Comparison of ENCODE assay signal across 8 cellular contexts in the genomic region with DNA sequence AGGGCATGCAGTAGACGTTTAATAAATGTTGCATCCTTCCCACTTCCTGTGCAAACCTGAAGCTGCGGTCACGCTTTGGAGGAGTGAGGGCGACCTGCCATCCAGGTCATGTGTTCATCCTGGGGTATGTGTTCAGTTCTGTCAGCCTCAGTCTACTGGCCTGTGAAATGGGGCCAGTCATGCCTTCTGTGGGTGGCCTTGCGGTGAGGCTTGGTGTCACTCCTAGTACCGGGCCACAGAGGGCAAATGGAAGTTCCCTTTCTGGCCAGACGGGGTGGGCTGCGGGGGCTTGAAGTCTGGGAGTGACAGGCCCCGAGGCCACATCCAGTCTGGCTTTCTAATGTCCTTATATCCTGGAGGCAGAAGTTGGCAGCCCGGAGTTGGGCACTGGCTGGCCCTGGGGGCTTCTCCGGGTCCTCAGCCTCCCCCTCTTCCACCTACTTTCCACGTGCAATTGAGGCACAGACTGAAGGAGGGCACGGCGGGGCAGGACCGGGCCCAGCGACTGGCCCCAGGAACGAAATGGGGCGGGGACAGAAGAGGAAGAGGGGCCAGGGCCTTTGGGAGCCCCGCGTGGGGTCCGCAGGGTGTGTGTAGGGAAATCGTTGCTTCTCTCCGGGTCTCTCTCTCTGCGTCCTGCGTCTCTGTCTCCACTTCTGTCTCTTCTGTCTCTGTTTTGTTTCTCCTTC. TPM values are rescaled to one million over a fixed set of nuclear protein-coding genes. Genes with fewer than 3 reads are reported as not detected.
DNase-seq lines count a peak whose midpoint lies in the region; ATAC-seq and TF ChIP-seq lines count a peak whose summit lies in the region.

No MANE protein-coding gene starts in this region.

- peaks cover 3% of the 10 kb centered on the region for H3K27me3 ChIP-seq in AG04450 (ENCODE audit: control insufficient read depth, insufficient read depth, low read length)

- DNase-seq in AG04450 (ENCODE audit: low read depth, low spot score) (no peak), islet precursor cell (peak; percentile 49), HT-29 (ENCODE audit: low spot score) (no peak), OCI-M2 (lab: John Stamatoyannopoulos, UW; ENCODE audit: unreplicated experiment) (no peak)
- peak; percentile 52 for DNase-seq in activated naive CD4-positive, alpha-beta T cell treated with anti-CD3 and anti-CD28 coated beads, Interleukin-2, amount 10 ng/mL, durations not matched to agents 7 days and 5 days

- H3K27me3 Mint-ChIP-seq in activated naive CD4-positive, alpha-beta T cell treated with anti-CD3 and anti-CD28 coated beads, Interleukin-2, amount 10 ng/mL, durations not matched to agents 7 days and 5 days, result peaks cover 74% of the 10 kb centered on the region
- peaks cover 22% of the 10 kb centered on the region for H3K27me3 Mint-ChIP-seq in stimulated activated naive CD8-positive, alpha-beta T cell treated with anti-CD3 and anti-CD28 coated beads, Interleukin-15, Interleukin-2, amounts not matched to agents 100 ng/mL and 50 ng/mL, for 24 hours

- H3K9me3 ChIP-seq in AG04450 (ENCODE audit: control insufficient read depth, insufficient read depth, low read length), result peaks cover 9% of the 10 kb centered on the region; the same call in 1 of the 2 replicates
- H3K9me3 ChIP-seq in HEK293 (ENCODE audit: control insufficient read depth, insufficient read depth, low read depth, low read length), result no peaks in the 10 kb centered on the region

- peak overlapping the region; percentile 72 for H3K4me3 Mint-ChIP-seq in activated naive CD4-positive, alpha-beta T cell treated with anti-CD3 and anti-CD28 coated beads, Interleukin-2, amount 10 ng/mL, durations not matched to agents 7 days and 5 days
- peak overlapping the region; percentile 83 for H3K4me3 Mint-ChIP-seq in stimulated activated naive CD8-positive, alpha-beta T cell treated with anti-CD3 and anti-CD28 coated beads, Interleukin-15, Interleukin-2, amounts not matched to agents 100 ng/mL and 50 ng/mL, for 24 hours

- TF ChIP-seq CTCF in AG04450 (IDR thresholded peaks at IDR 0.05; ENCODE audit: low read depth, low read length) (peak; percentile 13; the same call in 1 of the 2 replicates), HEK293 (tag by site-specific recombination; IDR thresholded peaks at IDR 0.05) (no peak)

- H3K9me3 Mint-ChIP-seq in activated naive CD4-positive, alpha-beta T cell treated with anti-CD3 and anti-CD28 coated beads, Interleukin-2, amount 10 ng/mL, durations not matched to agents 7 days and 5 days, result no peaks in the 10 kb centered on the region
- no peaks in the 10 kb centered on the region for H3K9me3 Mint-ChIP-seq in stimulated activated naive CD8-positive, alpha-beta T cell treated with anti-CD3 and anti-CD28 coated beads, Interleukin-15, Interleukin-2, amounts not matched to agents 100 ng/mL and 50 ng/mL, for 24 hours

- CTCF ChIA-PET in AG04450 (lab: Charles Lee), result interaction anchor here (0.6 kb wide), 1 partner anchor 66 kb away, joined by 3 read pairs; no protein-coding TSS in a partner anchor
- CTCF ChIA-PET in HEK293 (lab: Yijun Ruan, JAX), result interaction anchor here (8.3 kb wide), 1 partner anchor 15 kb away, joined by 71 read pairs; no protein-coding TSS in a partner anchor
- CTCF ChIA-PET in activated naive CD4-positive, alpha-beta T cell treated with anti-CD3 and anti-CD28 coated beads, Interleukin-2, amount 10 ng/mL, durations not matched to agents 7 days and 5 days (lab: Charles Lee), result interaction anchor here (5.9 kb wide), 1 partner anchor 15 kb away, joined by 47 read pairs; no protein-coding TSS in a partner anchor

- H3K4me1 ChIP-seq in HEK293 (ENCODE audit: control insufficient read depth, insufficient read depth, low read length), result no peaks in the 10 kb centered on the region

- POLR2A ChIA-PET in AG04450 (lab: Yijun Ruan, JAX), result interaction anchor here (0.6 to 1.5 kb wide), 4 partner anchors 11 to 108 kb away, joined by 4 read pairs; a partner anchor contains a TSS
- POLR2A ChIA-PET in HEK293 (lab: Yijun Ruan, JAX), result interaction anchor here (0.6 kb wide), 1 partner anchor 8 kb away, joined by 9 read pairs; no protein-coding TSS in a partner anchor

- H3K4me1 Mint-ChIP-seq in activated naive CD4-positive, alpha-beta T cell treated with anti-CD3 and anti-CD28 coated beads, Interleukin-2, amount 10 ng/mL, durations not matched to agents 7 days and 5 days, result peaks cover 77% of the 10 kb centered on the region
- peaks cover 78% of the 10 kb centered on the region for H3K4me1 Mint-ChIP-seq in stimulated activated naive CD8-positive, alpha-beta T cell treated with anti-CD3 and anti-CD28 coated beads, Interleukin-15, Interleukin-2, amounts not matched to agents 100 ng/mL and 50 ng/mL, for 24 hours (ENCODE audit: low read depth)

- H3K27ac Mint-ChIP-seq in activated naive CD4-positive, alpha-beta T cell treated with anti-CD3 and anti-CD28 coated beads, Interleukin-2, amount 10 ng/mL, durations not matched to agents 7 days and 5 days, result peak overlapping the region; percentile 60
- H3K27ac Mint-ChIP-seq in stimulated activated naive CD8-positive, alpha-beta T cell treated with anti-CD3 and anti-CD28 coated beads, Interleukin-15, Interleukin-2, amounts not matched to agents 100 ng/mL and 50 ng/mL, for 24 hours, result peak overlapping the region; percentile 92

- H3K4me3 ChIP-seq in AG04450 (ENCODE audit: low read depth, low read length) (peak overlapping the region; percentile 68), HEK293 (ENCODE audit: low read depth, low read length) (peak overlapping the region; percentile 19)

- no peak for ATAC-seq in HG03045 (IDR thresholded peaks at IDR 0.05; ENCODE audit: unreplicated experiment)

- H3K27ac ChIP-seq in AG04450 (ENCODE audit: low read depth, low read length) (no peak overlapping the region), HEK293 (ENCODE audit: extremely low read depth, low read depth, low read length) (no peak overlapping the region)

- H3K36me3 Mint-ChIP-seq in activated naive CD4-positive, alpha-beta T cell treated with anti-CD3 and anti-CD28 coated beads, Interleukin-2, amount 10 ng/mL, durations not matched to agents 7 days and 5 days, result peaks cover 30% of the 10 kb centered on the region
- peaks cover 9% of the 10 kb centered on the region for H3K36me3 Mint-ChIP-seq in stimulated activated naive CD8-positive, alpha-beta T cell treated with anti-CD3 and anti-CD28 coated beads, Interleukin-15, Interleukin-2, amounts not matched to agents 100 ng/mL and 50 ng/mL, for 24 hours (ENCODE audit: low read depth)

- H3K36me3 ChIP-seq in HEK293 (ENCODE audit: control insufficient read depth in 2 of 2, insufficient read depth in 1 of 2, low read length in 2 of 2), result no peaks in the 10 kb centered on the region

TF ChIP-seq in HEK293, 187 proteins besides CTCF, POLR2A, EP300 and RAD21:
- TF ChIP-seq ZNF768 (tag by site-specific recombination; IDR thresholded peaks at IDR 0.05), result no peak
- TF ChIP-seq ZNF629 (tag by site-specific recombination; IDR thresholded peaks at IDR 0.05), result no peak
- TF ChIP-seq, protein P1, sequence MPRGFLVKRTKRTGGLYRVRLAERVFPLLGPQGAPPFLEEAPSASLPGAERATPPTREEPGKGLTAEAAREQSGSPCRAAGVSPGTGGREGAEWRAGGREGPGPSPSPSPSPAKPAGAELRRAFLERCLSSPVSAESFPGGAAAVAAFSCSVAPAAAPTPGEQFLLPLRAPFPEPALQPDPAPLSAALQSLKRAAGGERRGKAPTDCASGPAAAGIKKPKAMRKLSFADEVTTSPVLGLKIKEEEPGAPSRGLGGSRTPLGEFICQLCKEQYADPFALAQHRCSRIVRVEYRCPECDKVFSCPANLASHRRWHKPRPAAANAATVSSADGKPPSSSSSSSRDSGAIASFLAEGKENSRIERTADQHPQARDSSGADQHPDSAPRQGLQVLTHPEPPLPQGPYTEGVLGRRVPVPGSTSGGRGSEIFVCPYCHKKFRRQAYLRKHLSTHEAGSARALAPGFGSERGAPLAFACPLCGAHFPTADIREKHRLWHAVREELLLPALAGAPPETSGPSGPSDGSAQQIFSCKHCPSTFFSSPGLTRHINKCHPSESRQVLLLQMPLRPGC (tag by site-specific recombination; IDR thresholded peaks at IDR 0.05), result 0 out of 2 replicates have a peak, but pooled peaks have one; percentile 23
- TF ChIP-seq ZNF426 (tag by site-specific recombination; IDR thresholded peaks at IDR 0.05), result no peak
- TF ChIP-seq, protein P2, sequence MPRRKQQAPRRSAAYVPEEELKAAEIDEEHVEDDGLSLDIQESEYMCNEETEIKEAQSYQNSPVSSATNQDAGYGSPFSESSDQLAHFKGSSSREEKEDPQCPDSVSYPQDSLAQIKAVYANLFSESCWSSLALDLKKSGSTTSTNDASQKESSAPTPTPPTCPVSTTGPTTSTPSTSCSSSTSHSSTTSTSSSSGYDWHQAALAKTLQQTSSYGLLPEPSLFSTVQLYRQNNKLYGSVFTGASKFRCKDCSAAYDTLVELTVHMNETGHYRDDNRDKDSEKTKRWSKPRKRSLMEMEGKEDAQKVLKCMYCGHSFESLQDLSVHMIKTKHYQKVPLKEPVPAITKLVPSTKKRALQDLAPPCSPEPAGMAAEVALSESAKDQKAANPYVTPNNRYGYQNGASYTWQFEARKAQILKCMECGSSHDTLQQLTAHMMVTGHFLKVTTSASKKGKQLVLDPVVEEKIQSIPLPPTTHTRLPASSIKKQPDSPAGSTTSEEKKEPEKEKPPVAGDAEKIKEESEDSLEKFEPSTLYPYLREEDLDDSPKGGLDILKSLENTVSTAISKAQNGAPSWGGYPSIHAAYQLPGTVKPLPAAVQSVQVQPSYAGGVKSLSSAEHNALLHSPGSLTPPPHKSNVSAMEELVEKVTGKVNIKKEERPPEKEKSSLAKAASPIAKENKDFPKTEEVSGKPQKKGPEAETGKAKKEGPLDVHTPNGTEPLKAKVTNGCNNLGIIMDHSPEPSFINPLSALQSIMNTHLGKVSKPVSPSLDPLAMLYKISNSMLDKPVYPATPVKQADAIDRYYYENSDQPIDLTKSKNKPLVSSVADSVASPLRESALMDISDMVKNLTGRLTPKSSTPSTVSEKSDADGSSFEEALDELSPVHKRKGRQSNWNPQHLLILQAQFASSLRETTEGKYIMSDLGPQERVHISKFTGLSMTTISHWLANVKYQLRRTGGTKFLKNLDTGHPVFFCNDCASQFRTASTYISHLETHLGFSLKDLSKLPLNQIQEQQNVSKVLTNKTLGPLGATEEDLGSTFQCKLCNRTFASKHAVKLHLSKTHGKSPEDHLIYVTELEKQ (tag by site-specific recombination; IDR thresholded peaks at IDR 0.05; ENCODE audit: borderline replicate concordance), result no peak
TF ChIP-seq in HEK293: peak in this region for 1.

RNA-seq across cellular contexts. Expression of a gene that starts 11.1 kb away (rescaled TPM):
- polyA plus RNA-seq in AG04450 (2011; rRNA removed), result 2.9 and 5.1 TPM in 2 replicates
- 9.6 and 16.3 TPM in 2 replicates for polyA minus RNA-seq in AG04450 (2011; rRNA and poly(A)+ RNA removed)
- total RNA-seq in HT-29 (2014; rRNA removed; shearing (Covaris generic)), result 0.16 and 0.36 TPM in 2 replicates

RNA-seq across cellular contexts. Expression of a gene that starts 28.1 kb away (rescaled TPM):
- polyA plus RNA-seq in AG04450 (2011; rRNA removed), result 268 and 340 TPM in 2 replicates
- 102 and 113 TPM in 2 replicates for polyA minus RNA-seq in AG04450 (2011; rRNA and poly(A)+ RNA removed)
- total RNA-seq in HT-29 (2014; rRNA removed; shearing (Covaris generic)), result 239 and 271 TPM in 2 replicates

RNA-seq across cellular contexts. Expression of a gene that starts 51.0 kb away (rescaled TPM):
- 29.1 and 52.8 TPM in 2 replicates for polyA plus RNA-seq in AG04450 (2011; rRNA removed)
- polyA minus RNA-seq in AG04450 (2011; rRNA and poly(A)+ RNA removed), result 34.0 and 52.4 TPM in 2 replicates
- total RNA-seq in HT-29 (2014; rRNA removed; shearing (Covaris generic)), result 81.1 and 107 TPM in 2 replicates

Comparison
In these comparisons a context has a peak if more than half of its experiments do, and no peak if none do; other contexts are left out.
1. DNase-seq: peak in activated naive CD4-positive, alpha-beta T cell treated with anti-CD3 and anti-CD28 coated beads, Interleukin-2, amount 10 ng/mL, durations not matched to agents 7 days and 5 days (single experiment) and islet precursor cell (single experiment); none in AG04450 (single experiment), HT-29 (single experiment) and OCI-M2 (single experiment).